ENCODE assay signal across 17 cellular contexts in genomic region chr2:138424436-138425140, GRCh38.
A peak's percentile ranks its signal among the peaks of the same experiment; 100 is the strongest.
DNase-seq lines count a peak whose midpoint lies in the region; ATAC-seq and TF ChIP-seq lines count a peak whose summit lies in the region.
"Had no signal": no experiment of that assay in that cellular context is flagged by ENCODE, and none has a peak within 500 bp of the region (broad histone marks: within the 10 kb centered on the region; RNA-seq: fewer than 3 reads in every experiment).

No MANE protein-coding gene starts in this region.

- H3K27me3 Mint-ChIP-seq in Calu3 (ENCODE audit: unreplicated experiment) = no peaks in the 10 kb centered on the region
- no peaks in the 10 kb centered on the region for H3K27me3 Mint-ChIP-seq in activated T-helper 1 cell treated with anti-CD3 and anti-CD28 coated beads, Interleukin-12 subunit alpha, Interleukin-12 subunit beta, Interleukin-2, Interleukin-4 antibody, amounts not matched to agents 30 ng/mL and 10 ng/mL and 1 ng/mL, durations not matched to agents 14 hours and 24 hours and 36 hours (ENCODE audit: insufficient read depth)
- H3K27me3 Mint-ChIP-seq: B cell had no signal

- H3K27me3 ChIP-seq in mammary epithelial cell (ENCODE audit: insufficient read depth, low read length) (no peaks in the 10 kb centered on the region), right lobe of liver (no peaks in the 10 kb centered on the region)
- H3K27me3 ChIP-seq: BLaER1 treated with 17β-estradiol and CSF1 and Interleukin-3, amounts not matched to agents 10 nM and 100 nM had no signal

- H3K27ac ChIP-seq in mammary epithelial cell (ENCODE audit: insufficient read depth, low read depth, low read length) = no peak overlapping the region
- H3K27ac ChIP-seq in right lobe of liver = peak overlapping the region in 2 of 3 donors; percentile 39 to 57
- H3K27ac ChIP-seq: BLaER1 treated with 17β-estradiol and CSF1 and Interleukin-3, amounts not matched to agents 10 nM and 100 nM; HL-60 had no signal

- peaks cover 23% of the 10 kb centered on the region for H3K4me1 ChIP-seq in mammary epithelial cell (ENCODE audit: insufficient read depth, low read length)
- peaks cover 3 to 50% (median 16%) of the 10 kb centered on the region in 4 donors for H3K4me1 ChIP-seq in right lobe of liver
- H3K4me1 ChIP-seq: BLaER1 treated with 17β-estradiol and CSF1 and Interleukin-3, amounts not matched to agents 10 nM and 100 nM; HAP-1 had no signal

- TF ChIP-seq POLR2A in right lobe of liver (IDR thresholded peaks at IDR 0.05) = no peak

- H3K4me2 ChIP-seq in mammary epithelial cell (ENCODE audit: insufficient read depth, low read depth, low read length) = peak overlapping the region; percentile 32
- H3K4me2 ChIP-seq: BLaER1 treated with 17β-estradiol and CSF1 and Interleukin-3, amounts not matched to agents 10 nM and 100 nM had no signal

- H3K4me3 ChIP-seq in mammary epithelial cell (replicated peaks in 1 of 3; ENCODE audit: insufficient read depth in 1 of 3, low read depth in 2 of 3, low read length in 3 of 3) = no peak overlapping the region
- H3K4me3 ChIP-seq in right lobe of liver = no peak overlapping the region
- H3K4me3 ChIP-seq: BLaER1 treated with 17β-estradiol and CSF1 and Interleukin-3, amounts not matched to agents 10 nM and 100 nM; HAP-1; K562 had no signal

- peaks cover 80% of the 10 kb centered on the region for H3K4me1 Mint-ChIP-seq in Calu3 (ENCODE audit: low read depth, unreplicated experiment)
- no peaks in the 10 kb centered on the region for H3K4me1 Mint-ChIP-seq in activated T-helper 1 cell treated with anti-CD3 and anti-CD28 coated beads, Interleukin-12 subunit alpha, Interleukin-12 subunit beta, Interleukin-2, Interleukin-4 antibody, amounts not matched to agents 30 ng/mL and 10 ng/mL and 1 ng/mL, durations not matched to agents 14 hours and 24 hours and 36 hours (ENCODE audit: low read depth)
- H3K4me1 Mint-ChIP-seq: B cell had no signal

- CTCF ChIA-PET in Calu3 (lab: Charles Lee) = no interaction called here
- CTCF ChIA-PET in mammary epithelial cell (lab: Charles Lee; ENCODE audit: low non-redundant PET) = no interaction called here

- peak overlapping the region; percentile 85 for H3K27ac Mint-ChIP-seq in Calu3 (ENCODE audit: unreplicated experiment)
- H3K27ac Mint-ChIP-seq in activated T-helper 1 cell treated with anti-CD3 and anti-CD28 coated beads, Interleukin-12 subunit alpha, Interleukin-12 subunit beta, Interleukin-2, Interleukin-4 antibody, amounts not matched to agents 30 ng/mL and 10 ng/mL and 1 ng/mL, durations not matched to agents 14 hours and 24 hours and 36 hours = no peak overlapping the region
- H3K27ac Mint-ChIP-seq: B cell; CD8-positive, alpha-beta T cell had no signal

- peak overlapping the region; percentile 52 for H2AFZ ChIP-seq in mammary epithelial cell (ENCODE audit: low read depth, low read length)

- no peak overlapping the region for H3K9ac ChIP-seq in mammary epithelial cell (ENCODE audit: insufficient read depth, low read length)
- H3K9ac ChIP-seq: BLaER1 treated with 17β-estradiol and CSF1 and Interleukin-3, amounts not matched to agents 10 nM and 100 nM had no signal

- H3K36me3 ChIP-seq in mammary epithelial cell (ENCODE audit: insufficient read depth, low read length) (no peaks in the 10 kb centered on the region), right lobe of liver (no peaks in the 10 kb centered on the region)
- H3K36me3 ChIP-seq: BLaER1 treated with 17β-estradiol and CSF1 and Interleukin-3, amounts not matched to agents 10 nM and 100 nM; HAP-1 had no signal

- in situ Hi-C loops in mammary epithelial cell (cut with MboI; ENCODE audit: low sequenced_read_pairs in 2 of 2) = no loop called here

- H3K9me3 ChIP-seq in mammary epithelial cell (replicated peaks; ENCODE audit: insufficient read depth, low read length) = peaks cover 5% of the 10 kb centered on the region
- H3K9me3 ChIP-seq in right lobe of liver = peaks cover 0 to 2% (median 0%) of the 10 kb centered on the region in 4 donors
- H3K9me3 ChIP-seq: HAP-1 had no signal

- DNase-seq in Calu3 (no peak), mammary epithelial cell (peak; percentile 65), right lobe of liver (no peak), GM19240 (ENCODE audit: insufficient read length, low spot score) (no peak)
- no peak for DNase-seq in activated naive CD4-positive, alpha-beta T cell (lab: John Stamatoyannopoulos, UW)
- no peak for DNase-seq in activated T-helper 1 cell treated with anti-CD3 and anti-CD28 coated beads, Interleukin-12 subunit alpha, Interleukin-12 subunit beta, Interleukin-2, Interleukin-4 antibody, amounts not matched to agents 30 ng/mL and 10 ng/mL and 1 ng/mL, durations not matched to agents 14 hours and 24 hours and 36 hours (ENCODE audit: low spot score)
- DNase-seq: CD8-positive, alpha-beta T cell; DMS79; GDM1; IMR-90 had no signal

- dilution Hi-C loops in mammary epithelial cell (cut with HindIII; ENCODE audit: low sequenced_read_pairs) = no loop called here

- ATAC-seq in esophagus mucosa = peak; percentile 44
- no peak for ATAC-seq in right lobe of liver
- ATAC-seq in GM21723 (IDR thresholded peaks at IDR 0.05; ENCODE audit: unreplicated experiment) = no peak
- ATAC-seq: CD8-positive, alpha-beta T cell; K562 had no signal

- H3K4me3 Mint-ChIP-seq in Calu3 (ENCODE audit: low read depth, unreplicated experiment) = no peak overlapping the region
- no peak overlapping the region for H3K4me3 Mint-ChIP-seq in activated T-helper 1 cell treated with anti-CD3 and anti-CD28 coated beads, Interleukin-12 subunit alpha, Interleukin-12 subunit beta, Interleukin-2, Interleukin-4 antibody, amounts not matched to agents 30 ng/mL and 10 ng/mL and 1 ng/mL, durations not matched to agents 14 hours and 24 hours and 36 hours
- H3K4me3 Mint-ChIP-seq: B cell; CD8-positive, alpha-beta T cell had no signal

- H3K36me3 Mint-ChIP-seq in Calu3 (ENCODE audit: insufficient read depth, unreplicated experiment) = peaks cover 22% of the 10 kb centered on the region
- H3K36me3 Mint-ChIP-seq in activated T-helper 1 cell treated with anti-CD3 and anti-CD28 coated beads, Interleukin-12 subunit alpha, Interleukin-12 subunit beta, Interleukin-2, Interleukin-4 antibody, amounts not matched to agents 30 ng/mL and 10 ng/mL and 1 ng/mL, durations not matched to agents 14 hours and 24 hours and 36 hours (ENCODE audit: low read depth) = no peaks in the 10 kb centered on the region
- H3K36me3 Mint-ChIP-seq: CD8-positive, alpha-beta T cell had no signal

- TF ChIP-seq CTCF in Calu3 (IDR thresholded peaks at IDR 0.05; ENCODE audit: unreplicated experiment) = no peak
- TF ChIP-seq CTCF in mammary epithelial cell (conservative IDR thresholded peaks at IDR 0.05 in 1 of 2, IDR thresholded peaks at IDR 0.05 in 1 of 2; ENCODE audit: extremely low read depth in 1 of 2, insufficient read depth in 1 of 2, low read depth in 1 of 2, low read length in 2 of 2) = no peak
- no peak for TF ChIP-seq CTCF in right lobe of liver (IDR thresholded peaks at IDR 0.05)

- no peaks in the 10 kb centered on the region for H3K79me2 ChIP-seq in mammary epithelial cell (ENCODE audit: insufficient read depth, low read length)

- peaks cover 2% of the 10 kb centered on the region for H3K9me3 Mint-ChIP-seq in Calu3 (ENCODE audit: low read depth, unreplicated experiment)
- peaks cover 13% of the 10 kb centered on the region for H3K9me3 Mint-ChIP-seq in activated T-helper 1 cell treated with anti-CD3 and anti-CD28 coated beads, Interleukin-12 subunit alpha, Interleukin-12 subunit beta, Interleukin-2, Interleukin-4 antibody, amounts not matched to agents 30 ng/mL and 10 ng/mL and 1 ng/mL, durations not matched to agents 14 hours and 24 hours and 36 hours

- BruUV-seq in Calu3 (replicated peaks; lab: Mats Ljungman, UMichigan) (no TSS peak), mammary epithelial cell (replicated peaks; lab: Mats Ljungman, UMichigan) (no TSS peak)

- intact Hi-C loops in Calu3 (cut with micrococcal nuclease; ENCODE audit: unreplicated experiment) = loop anchor here (5.0 kb wide), 1 partner anchor 157 kb away; no protein-coding TSS in a partner anchor
- intact Hi-C loops in mammary epithelial cell (cut with micrococcal nuclease) = no loop called here
- intact Hi-C loops in right lobe of liver (cut with DNase I) = no loop called here
- intact Hi-C loops in activated T-helper 1 cell treated with anti-CD3 and anti-CD28 coated beads, Interleukin-12 subunit alpha, Interleukin-12 subunit beta, Interleukin-2, Interleukin-4 antibody, amounts not matched to agents 30 ng/mL and 10 ng/mL and 1 ng/mL, durations not matched to agents 14 hours and 24 hours and 36 hours (cut with micrococcal nuclease) = no loop called here

- no peaks in the 10 kb centered on the region for H4K20me1 ChIP-seq in mammary epithelial cell (ENCODE audit: insufficient read depth, low read length)
- H4K20me1 ChIP-seq: BLaER1 treated with 17β-estradiol and CSF1 and Interleukin-3, amounts not matched to agents 10 nM and 100 nM had no signal

- WGBS in mammary epithelial cell (ENCODE audit: low coverage, missing lambda C conversion rate) = 48% methylated on average over 4 of the region's 4 CpGs
- 91% methylated on average over 4 of the region's 4 CpGs for WGBS in right lobe of liver (ENCODE audit: insufficient coverage, low coverage, low lambda C conversion rate, missing lambda C conversion rate)
